ENCODE assay signal across 14 cellular contexts in genomic region chr10:58757352-58758071, GRCh38.
DNase-seq lines count a peak whose midpoint lies in the region; ATAC-seq, FAIRE-seq and TF ChIP-seq lines count a peak whose summit lies in the region.
"Had no signal": no experiment of that assay in that cellular context is flagged by ENCODE, and none has a peak within 500 bp of the region (broad histone marks: within the 10 kb centered on the region; RNA-seq: fewer than 3 reads in every experiment).

No MANE protein-coding gene starts in this region.

- TF ChIP-seq CTCF in A549 (IDR thresholded peaks at IDR 0.05): no peak
- no peak for TF ChIP-seq CTCF in MM.1S (IDR thresholded peaks at IDR 0.05; ENCODE audit: low read length)
- no peak for TF ChIP-seq CTCF in HepG2 (CRISPR knock-in tag; IDR thresholded peaks at IDR 0.05)
- TF ChIP-seq CTCF in omental fat pad (IDR thresholded peaks at IDR 0.05): no peak

- H3K27ac ChIP-seq in A549 (peak overlapping the region; percentile 76 to 85; a peak in 5 of 6 replicates), MM.1S (ENCODE audit: low read length) (peak overlapping the region; percentile 40; the same call in 1 of the 2 replicates), HepG2 (ENCODE audit: extremely low read length, insufficient read depth, low read length) (no peak overlapping the region)

- H3F3A ChIP-seq in MM.1S (ENCODE audit: insufficient read depth, low read length): peaks cover 19% of the 10 kb centered on the region

- TF ChIP-seq POLR2A in A549 (IDR thresholded peaks at IDR 0.05; ENCODE audit: low read length) (no peak), HepG2 (IDR thresholded peaks at IDR 0.05; ENCODE audit: insufficient read depth in 1 of 2, low read depth in 2 of 2, low read length in 2 of 2) (no peak)

- H4K20me1 ChIP-seq in MM.1S (ENCODE audit: insufficient read depth, low read length) (no peaks in the 10 kb centered on the region), HepG2 (ENCODE audit: insufficient read depth, low read length) (no peaks in the 10 kb centered on the region)

- H3K4me1 ChIP-seq in A549 (peaks cover 67% of the 10 kb centered on the region), MM.1S (ENCODE audit: low read length) (peaks cover 33% of the 10 kb centered on the region), HepG2 (ENCODE audit: insufficient read depth, low read length) (peaks cover 29% of the 10 kb centered on the region)

- no peak overlapping the region for H2AFZ ChIP-seq in MM.1S (ENCODE audit: low read length)
- H2AFZ ChIP-seq in HepG2 (ENCODE audit: low read length): no peak overlapping the region

- H3K4me2 ChIP-seq in A549 (peak overlapping the region; percentile 92), MM.1S (ENCODE audit: low read depth, low read length) (peak overlapping the region; percentile 85), HepG2 (ENCODE audit: low read depth, low read length) (no peak overlapping the region)

- ATAC-seq in A549: no peak
- ATAC-seq in GM19351 (IDR thresholded peaks at IDR 0.05; ENCODE audit: unreplicated experiment): peak; percentile 73
- ATAC-seq in HepG2: no peak
- no peak for ATAC-seq in GM19023 (IDR thresholded peaks at IDR 0.05; ENCODE audit: unreplicated experiment)
- ATAC-seq in omental fat pad (ENCODE audit: low FRiP score): no peak

- H3K79me2 ChIP-seq in MM.1S (ENCODE audit: low read length): no peaks in the 10 kb centered on the region
- no peaks in the 10 kb centered on the region for H3K79me2 ChIP-seq in HepG2 (ENCODE audit: insufficient read depth, low read length)

- H3K36me3 ChIP-seq in MM.1S (replicated peaks; ENCODE audit: insufficient read depth, low read length): no peaks in the 10 kb centered on the region
- H3K36me3 ChIP-seq in HepG2 (replicated peaks in 1 of 2; ENCODE audit: control insufficient read depth in 1 of 2, insufficient read depth in 2 of 2, low read length in 2 of 2): no peaks in the 10 kb centered on the region

- H3K4me3 ChIP-seq in A549: no peak overlapping the region
- peak overlapping the region; percentile 11; the same call in 1 of the 2 replicates for H3K4me3 ChIP-seq in MM.1S (ENCODE audit: low read length)
- H3K4me3 ChIP-seq in HepG2 (replicated peaks in 1 of 3; ENCODE audit: insufficient read depth in 1 of 3, low read depth in 2 of 3, low read length in 3 of 3): no peak overlapping the region

- in situ Hi-C loops in HepG2 (cut with HindIII; ENCODE audit: extremely low pct_ligation_motif_present, low pct_unique_long_range_greater_than_20kb): no loop called here

- no peak for DNase-seq in A549 (ENCODE audit: low read depth in 1 of 2, low spot score in 1 of 2)
- peak; percentile 89 for DNase-seq in MM.1S
- no peak for DNase-seq in HepG2 (ENCODE audit: low spot score)
- no peak for DNase-seq in NCI-H82 (lab: John Stamatoyannopoulos, UW)
- no peak for DNase-seq in stimulated activated CD4-positive, alpha-beta T cell treated with anti-CD3 and anti-CD28 coated beads, Interleukin-4, amount 100 ng/mL, for 24 hours
- DNase-seq in omental fat pad (ENCODE audit: low spot score): no peak
- DNase-seq: activated CD8-positive, alpha-beta memory T cell treated with anti-CD3 and anti-CD28 coated beads for 24 hours; CD4-positive, alpha-beta memory T cell; H7; NCI-H1436 treated with DMSO at 0.1 percent for 48 hours; nephron progenitor cell; retina had no signal

- H3K9ac ChIP-seq in MM.1S (ENCODE audit: low read length) (no peak overlapping the region), HepG2 (ENCODE audit: insufficient read depth, low read depth, low read length) (no peak overlapping the region)

- BruUV-seq in HepG2 (replicated peaks; lab: Mats Ljungman, UMichigan): no TSS peak

- H3K9me2 ChIP-seq in MM.1S (replicated peaks; ENCODE audit: insufficient read depth, low read length): no peaks in the 10 kb centered on the region

- POLR2A ChIA-PET in A549 (lab: Yijun Ruan, JAX) (no interaction called here), HepG2 (lab: Yijun Ruan, JAX) (no interaction called here)

- WGBS in A549 (ENCODE audit: missing lambda C conversion rate): 69% methylated on average over 1 of the region's 1 CpG
- 88% methylated on average over 1 of the region's 1 CpG for WGBS in HepG2 (ENCODE audit: low lambda C conversion rate)

- no peaks in the 10 kb centered on the region for H3K27me3 ChIP-seq in MM.1S (replicated peaks; ENCODE audit: insufficient read depth, low read length)
- H3K27me3 ChIP-seq in HepG2 (ENCODE audit: control insufficient read depth in 1 of 2, insufficient read depth in 2 of 2, low read length in 2 of 2): no peaks in the 10 kb centered on the region

- TF ChIP-seq RAD21 in A549 (conservative IDR thresholded peaks at IDR 0.05 in 1 of 2, IDR thresholded peaks at IDR 0.05 in 1 of 2) (no peak), HepG2 (CRISPR knock-in tag; IDR thresholded peaks at IDR 0.05) (no peak)

- TF ChIP-seq EP300 in A549 (IDR thresholded peaks at IDR 0.05): no peak
- no peak for TF ChIP-seq EP300 in HepG2 (IDR thresholded peaks at IDR 0.05; ENCODE audit: low read depth in 2 of 2, low read length in 2 of 2)
- no peak for TF ChIP-seq EP300 in HepG2 (CRISPR knock-in tag; IDR thresholded peaks at IDR 0.05; ENCODE audit: borderline replicate concordance)

- FAIRE-seq in A549 (lab: Jason Lieb, UNC) (no peak), HepG2 (lab: Jason Lieb, UNC) (no peak)

- CTCF ChIA-PET in A549 (lab: Yijun Ruan, JAX) (no interaction called here), HepG2 (lab: Yijun Ruan, JAX; ENCODE audit: low intra/inter-chr PET ratio, low total read pairs) (no interaction called here)

- H3K9me3 ChIP-seq in A549 (no peaks in the 10 kb centered on the region), MM.1S (replicated peaks; ENCODE audit: insufficient read depth, low read length) (no peaks in the 10 kb centered on the region), HepG2 (ENCODE audit: low read length) (no peaks in the 10 kb centered on the region)

- intact Hi-C loops in HepG2 (cut with micrococcal nuclease; ENCODE audit: unreplicated experiment): loop anchor here (10.0 kb wide), 1 partner anchor 223 kb away; no protein-coding TSS in a partner anchor

TF ChIP-seq in A549, 52 proteins besides CTCF, POLR2A, EP300 and RAD21:
- no peak for TF ChIP-seq HOXA7 (CRISPR knock-in tag; IDR thresholded peaks at IDR 0.05)
- no peak for TF ChIP-seq CHD4 (IDR thresholded peaks at IDR 0.05; ENCODE audit: borderline replicate concordance)
- no peak for TF ChIP-seq CHD2 (IDR thresholded peaks at IDR 0.05; ENCODE audit: low read length, partially characterized antibody)
- TF ChIP-seq ELK1 (IDR thresholded peaks at IDR 0.05; ENCODE audit: low read depth, low read length): no peak
- TF ChIP-seq SMC3 (IDR thresholded peaks at IDR 0.05): no peak
- TF ChIP-seq MAFK (IDR thresholded peaks at IDR 0.05; ENCODE audit: partially characterized antibody): peak; percentile 81
- no peak for TF ChIP-seq BHLHE40 (IDR thresholded peaks at IDR 0.05; ENCODE audit: low read depth, low read length)
- no peak for TF ChIP-seq NR3C1 (IDR thresholded peaks at IDR 0.05)

TF ChIP-seq in HepG2, 621 proteins besides CTCF, POLR2A, EP300 and RAD21:
- peak; percentile 37; the same call in 1 of the 2 replicates for TF ChIP-seq MAFF (IDR thresholded peaks at IDR 0.05; ENCODE audit: low read depth, low read length)
- TF ChIP-seq SIX4 (CRISPR knock-in tag; IDR thresholded peaks at IDR 0.05): no peak
- TF ChIP-seq TFAP4 (IDR thresholded peaks at IDR 0.05; ENCODE audit: borderline replicate concordance, low read depth): peak; percentile 31; the same call in 1 of the 2 replicates
- TF ChIP-seq USF2 (IDR thresholded peaks at IDR 0.05; ENCODE audit: low read depth, low read length): no peak
- no peak for TF ChIP-seq USF2 (CRISPR knock-in tag; IDR thresholded peaks at IDR 0.05; ENCODE audit: borderline replicate concordance)
- peak; percentile 45 to 50 for TF ChIP-seq MAFK (conservative IDR thresholded peaks at IDR 0.05 in 1 of 2, IDR thresholded peaks at IDR 0.05 in 1 of 2; ENCODE audit: low read length in 2 of 2)
- TF ChIP-seq ZNF329 (CRISPR knock-in tag; IDR thresholded peaks at IDR 0.05; ENCODE audit: low read depth): no peak
- no peak for TF ChIP-seq FOXA3 (CRISPR knock-in tag; IDR thresholded peaks at IDR 0.05)

Comparison
In these comparisons a context has a peak if more than half of its experiments do, and no peak if none do; other contexts are left out.
1. Of the 38 proteins assayed by ChIP-seq in both HepG2 and A549: peak only in HepG2: none; only in A549: none; in both: MAFK; in neither: 37.